21 cellular contexts compared by ENCODE assay signal in genomic region chr1:187042538-187042937, GRCh38.
"Had no signal": no experiment of that assay in that cellular context is flagged by ENCODE, and none has a peak within 500 bp of the region (broad histone marks: within the 10 kb centered on the region; RNA-seq: fewer than 3 reads in every experiment).

No MANE protein-coding gene starts in this region.

- H3K4me1 ChIP-seq: body of pancreas, esophagus squamous epithelium, lower lobe of right lung, psoas muscle, stomach had no signal

- H3K27ac ChIP-seq: body of pancreas, esophagus squamous epithelium, hepatocyte, lower lobe of right lung, ovary, psoas muscle, stomach had no signal

- H3K4me3 ChIP-seq: body of pancreas, esophagus squamous epithelium, hepatocyte, lower lobe of right lung, ovary, psoas muscle, smooth muscle cell, stomach had no signal

- H3K36me3 Mint-ChIP-seq: natural killer cell; stimulated activated effector memory CD8-positive, alpha-beta T cell treated with anti-CD3 and anti-CD28 coated beads, Interleukin-12 subunit alpha, Interleukin-12 subunit beta, amount 100 ng/mL, for 72 hours had no signal

- H3K9me3 Mint-ChIP-seq: activated CD4-positive, alpha-beta T cell treated with anti-CD3 and anti-CD28 coated beads, Interleukin-2, amount 10 ng/mL, durations not matched to agents 24 days and 14 days; activated T-cell treated with anti-CD3 and anti-CD28 coated beads, Interleukin-2, amount 50 U/mL, for 4 hours; effector memory CD8-positive, alpha-beta T cell had no signal

- DNase-seq: activated CD4-positive, alpha-beta T cell treated with anti-CD3 and anti-CD28 coated beads, Interleukin-2, amount 10 ng/mL, durations not matched to agents 24 days and 14 days; activated CD8-positive, alpha-beta T cell treated with anti-CD3 and anti-CD28 coated beads for 36 hours; activated naive CD4-positive, alpha-beta T cell treated with anti-CD3 and anti-CD28 coated beads for 36 hours; activated T-cell treated with anti-CD3 and anti-CD28 coated beads, Interleukin-2, amount 50 U/mL, for 4 hours; body of pancreas; caudate nucleus; effector memory CD8-positive, alpha-beta T cell; esophagus squamous epithelium; foreskin fibroblast; left colon; lower lobe of right lung; natural killer cell; ovary; psoas muscle; stimulated activated CD4-positive, alpha-beta T cell treated with anti-CD3 and anti-CD28 coated beads, Interleukin-4, amount 100 ng/mL, for 1 hour; stomach; trophoblast cell had no signal

- H3K27ac Mint-ChIP-seq: activated CD4-positive, alpha-beta T cell treated with anti-CD3 and anti-CD28 coated beads, Interleukin-2, amount 10 ng/mL, durations not matched to agents 24 days and 14 days; activated CD8-positive, alpha-beta T cell treated with anti-CD3 and anti-CD28 coated beads for 36 hours; activated naive CD4-positive, alpha-beta T cell treated with anti-CD3 and anti-CD28 coated beads for 36 hours; effector memory CD8-positive, alpha-beta T cell; natural killer cell; stimulated activated effector memory CD8-positive, alpha-beta T cell treated with anti-CD3 and anti-CD28 coated beads, Interleukin-12 subunit alpha, Interleukin-12 subunit beta, amount 100 ng/mL, for 72 hours had no signal

- H3K27me3 Mint-ChIP-seq: activated CD4-positive, alpha-beta T cell treated with anti-CD3 and anti-CD28 coated beads, Interleukin-2, amount 10 ng/mL, durations not matched to agents 24 days and 14 days; activated CD8-positive, alpha-beta T cell treated with anti-CD3 and anti-CD28 coated beads for 36 hours; effector memory CD8-positive, alpha-beta T cell had no signal

- H3K27me3 ChIP-seq: body of pancreas, esophagus squamous epithelium, hepatocyte, ovary, stomach had no signal

- H3K36me3 ChIP-seq: esophagus squamous epithelium, lower lobe of right lung, ovary, stomach had no signal

- ATAC-seq: activated CD8-positive, alpha-beta T cell treated with anti-CD3 and anti-CD28 coated beads for 36 hours; activated T-cell treated with anti-CD3 and anti-CD28 coated beads, Interleukin-2, amount 50 U/mL, for 4 hours; body of pancreas; effector memory CD8-positive, alpha-beta T cell; left colon; lower lobe of right lung; natural killer cell; psoas muscle; sciatic nerve; stimulated activated effector memory CD8-positive, alpha-beta T cell treated with anti-CD3 and anti-CD28 coated beads, Interleukin-12 subunit alpha, Interleukin-12 subunit beta, amount 100 ng/mL, for 72 hours had no signal

- H3K4me1 Mint-ChIP-seq: activated CD4-positive, alpha-beta T cell treated with anti-CD3 and anti-CD28 coated beads, Interleukin-2, amount 10 ng/mL, durations not matched to agents 24 days and 14 days; natural killer cell; stimulated activated effector memory CD8-positive, alpha-beta T cell treated with anti-CD3 and anti-CD28 coated beads, Interleukin-12 subunit alpha, Interleukin-12 subunit beta, amount 100 ng/mL, for 72 hours had no signal

- H3K4me3 Mint-ChIP-seq: activated CD4-positive, alpha-beta T cell treated with anti-CD3 and anti-CD28 coated beads, Interleukin-2, amount 10 ng/mL, durations not matched to agents 24 days and 14 days; activated CD8-positive, alpha-beta T cell treated with anti-CD3 and anti-CD28 coated beads for 36 hours; activated naive CD4-positive, alpha-beta T cell treated with anti-CD3 and anti-CD28 coated beads for 36 hours; activated T-cell treated with anti-CD3 and anti-CD28 coated beads, Interleukin-2, amount 50 U/mL, for 4 hours; effector memory CD8-positive, alpha-beta T cell; natural killer cell; stimulated activated effector memory CD8-positive, alpha-beta T cell treated with anti-CD3 and anti-CD28 coated beads, Interleukin-12 subunit alpha, Interleukin-12 subunit beta, amount 100 ng/mL, for 72 hours had no signal

- H3K9me3 ChIP-seq: body of pancreas, esophagus squamous epithelium, lower lobe of right lung, ovary, psoas muscle, stomach had no signal
